In genomic region chr12:68780731-68781130, GRCh38 we compare ENCODE assay signal across 31 cellular contexts. TPM values are rescaled to one million over a fixed set of nuclear protein-coding genes. Genes with fewer than 3 reads are reported as not detected.
DNase-seq lines count a peak whose midpoint lies in the region; ATAC-seq, FAIRE-seq and TF ChIP-seq lines count a peak whose summit lies in the region.
"Had no signal": no experiment of that assay in that cellular context is flagged by ENCODE, and none has a peak within 500 bp of the region (broad histone marks: within the 10 kb centered on the region; RNA-seq: fewer than 3 reads in every experiment).

No MANE protein-coding gene starts in this region.

- no peaks in the 10 kb centered on the region for H3K27me3 Mint-ChIP-seq in progenitor cell of endocrine pancreas

- no peaks in the 10 kb centered on the region for H3K36me3 Mint-ChIP-seq in progenitor cell of endocrine pancreas (ENCODE audit: insufficient read depth)

- no peaks in the 10 kb centered on the region for H3K4me1 Mint-ChIP-seq in progenitor cell of endocrine pancreas (ENCODE audit: low read depth)
- H3K4me1 Mint-ChIP-seq: immature natural killer cell had no signal

- no peak overlapping the region for H3K27ac Mint-ChIP-seq in progenitor cell of endocrine pancreas
- H3K27ac Mint-ChIP-seq: activated T-cell treated with anti-CD3 and anti-CD28 coated beads, Interleukin-2, amount 50 U/mL, for 72 hours; H9 had no signal

- H3K4me3 ChIP-seq in bronchial epithelial cell (ENCODE audit: low read depth, low read length), result no peak overlapping the region
- H3K4me3 ChIP-seq: esophagus squamous epithelium, gastrocnemius medialis, hepatocyte, sigmoid colon, thoracic aorta had no signal

- no peaks in the 10 kb centered on the region for H3K27me3 ChIP-seq in bronchial epithelial cell (ENCODE audit: control insufficient read depth, insufficient read depth, low read length)
- H3K27me3 ChIP-seq: BE2C, esophagus squamous epithelium, gastrocnemius medialis, hepatocyte, sigmoid colon had no signal

- no peaks in the 10 kb centered on the region for H3K36me3 ChIP-seq in bronchial epithelial cell (ENCODE audit: control insufficient read depth, insufficient read depth, low read length)
- H3K36me3 ChIP-seq: BE2C, esophagus squamous epithelium, gastrocnemius medialis, sigmoid colon, thoracic aorta, WERI-Rb-1 had no signal

- no peak overlapping the region for H3K4me3 Mint-ChIP-seq in progenitor cell of endocrine pancreas (ENCODE audit: low read depth)
- H3K4me3 Mint-ChIP-seq: activated T-cell treated with anti-CD3 and anti-CD28 coated beads, Interleukin-2, amount 50 U/mL, for 72 hours; H9; immature natural killer cell had no signal

- TF ChIP-seq CTCF in bronchial epithelial cell (IDR thresholded peaks at IDR 0.05; ENCODE audit: insufficient read depth, low read length, severe bottlenecking) (no peak), progenitor cell of endocrine pancreas (IDR thresholded peaks at IDR 0.05; ENCODE audit: unreplicated experiment) (no peak)

- FAIRE-seq in bronchial epithelial cell (lab: Jason Lieb, UNC), result no peak
- FAIRE-seq: G401.6 had no signal

- intact Hi-C loops in sciatic nerve (cut with DNase I), result no loop called here

- peak; percentile 58 for DNase-seq in ELF-1 (ENCODE audit: low read depth, low spot score)
- peak; percentile 28 for DNase-seq in bronchial epithelial cell (ENCODE audit: low read depth)
- DNase-seq in islet precursor cell, result peak; percentile 94
- DNase-seq in sciatic nerve (ENCODE audit: low spot score), result no peak
- no peak for DNase-seq in stimulated activated naive CD4-positive, alpha-beta T cell (lab: John Stamatoyannopoulos, UW)
- no peak for DNase-seq in GF-D8 (lab: John Stamatoyannopoulos, UW)
- DNase-seq in progenitor cell of endocrine pancreas (ENCODE audit: low spot score, unreplicated experiment), result no peak
- DNase-seq: activated naive CD4-positive, alpha-beta T cell treated with Interleukin-2 at 50 U/mL for 16 hours; activated T-cell treated with anti-CD3 and anti-CD28 coated beads, Interleukin-2, amount 50 U/mL, for 72 hours; amniotic stem cell; BE2C; cortex of kidney; DMS153; esophagus squamous epithelium; gastrocnemius medialis; H9; immature natural killer cell; left ventricle myocardium superior; NCI-H1092 treated with DMSO at 0.1 percent for 48 hours; NCI-H187; NCI-H524; SHP77; sigmoid colon; stimulated activated naive CD4-positive, alpha-beta T cell treated with Interleukin-2 at 50 U/mL for 16 hours; T-helper 9 cell; WERI-Rb-1 had no signal

- ATAC-seq in sciatic nerve (peak; percentile 74), GM21825 (IDR thresholded peaks at IDR 0.05; ENCODE audit: unreplicated experiment) (no peak)
- ATAC-seq: activated T-cell treated with anti-CD3 and anti-CD28 coated beads, Interleukin-2, amount 50 U/mL, for 72 hours; gastrocnemius medialis; left ventricle myocardium superior; Panc1 had no signal

- no peaks in the 10 kb centered on the region for H3K9me3 Mint-ChIP-seq in progenitor cell of endocrine pancreas (ENCODE audit: low read depth)
- H3K9me3 Mint-ChIP-seq: activated T-cell treated with anti-CD3 and anti-CD28 coated beads, Interleukin-2, amount 50 U/mL, for 72 hours; H9; immature natural killer cell had no signal

RNA-seq across cellular contexts. Expression of gene MDM2, which starts 27.2 kb away (rescaled TPM):
- total RNA-seq in bronchial epithelial cell, result 116 and 168 TPM in 2 replicates
- 85.7 TPM for total RNA-seq in sciatic nerve
- 153 and 159 TPM in 2 replicates for total RNA-seq in progenitor cell of endocrine pancreas

RNA-seq across cellular contexts. Expression of gene SLC35E3, which starts 34.8 kb away (rescaled TPM):
- 2.7 and 3.2 TPM in 2 replicates for total RNA-seq in bronchial epithelial cell
- total RNA-seq in sciatic nerve, result 13.8 TPM
- 12.8 and 17.1 TPM in 2 replicates for total RNA-seq in progenitor cell of endocrine pancreas

Comparison
In these comparisons a context has a peak if more than half of its experiments do, and no peak if none do; other contexts are left out.
1. DNase-seq: peak in ELF-1 (single experiment), bronchial epithelial cell (single experiment) and islet precursor cell (single experiment); none in sciatic nerve (single experiment), stimulated activated naive CD4-positive, alpha-beta T cell (0 of 6), GF-D8 (single experiment) and progenitor cell of endocrine pancreas (single experiment).